Comparison of ENCODE assay signal across 8 cellular contexts in the genomic region with DNA sequence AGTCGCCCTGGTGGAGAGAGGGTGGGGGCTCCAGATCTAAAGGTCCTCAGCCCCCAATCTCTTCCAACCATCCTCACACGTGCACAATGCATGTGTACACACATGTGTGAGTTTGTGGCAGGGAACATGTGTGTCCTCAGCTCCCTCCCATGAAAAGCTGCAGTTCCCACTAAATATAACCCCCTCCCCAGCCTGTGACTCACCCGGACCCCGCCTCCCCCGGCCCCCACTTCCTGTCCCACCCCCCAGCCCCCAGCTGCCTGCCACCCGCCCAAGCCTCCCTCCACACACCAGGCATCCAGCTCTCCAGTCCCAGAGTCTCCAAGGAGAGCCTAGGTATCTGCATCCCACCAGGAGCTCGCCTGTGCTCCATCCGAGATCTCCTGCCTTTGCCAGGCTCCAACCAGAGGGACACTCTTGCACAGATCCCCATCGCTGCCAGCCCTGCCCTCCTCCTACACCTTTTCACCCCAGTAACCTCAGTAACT. TPM values are rescaled to one million over a fixed set of nuclear protein-coding genes. Genes with fewer than 3 reads are reported as not detected.
DNase-seq lines count a peak whose midpoint lies in the region; ATAC-seq, FAIRE-seq and TF ChIP-seq lines count a peak whose summit lies in the region.

No MANE protein-coding gene starts in this region.

- H3K27ac Mint-ChIP-seq in HFFc6: peak overlapping the region; percentile 96

- no peak for FAIRE-seq in A549 (lab: Jason Lieb, UNC)
- no peak for FAIRE-seq in K562 (lab: Jason Lieb, UNC)

- peaks cover 22% of the 10 kb centered on the region for H3K27me3 Mint-ChIP-seq in HFFc6 (ENCODE audit: insufficient read depth)

- peaks cover 4% of the 10 kb centered on the region for H3K79me1 ChIP-seq in mesendoderm (ENCODE audit: low read length)

- peak overlapping the region; percentile 88 for H3K4me3 Mint-ChIP-seq in HFFc6

- CTCF ChIA-PET in A549 (lab: Yijun Ruan, JAX): interaction anchor here (0.6 to 3.7 kb wide), 8 partner anchors 9 to 566 kb away, joined by 3 to 24 read pairs (median 6); a partner anchor contains a TSS
- CTCF ChIA-PET in K562 (lab: Yijun Ruan, JAX; ENCODE audit: low intra/inter-chr PET ratio): no interaction called here

- H3K9me3 ChIP-seq in A549: no peaks in the 10 kb centered on the region
- no peaks in the 10 kb centered on the region for H3K9me3 ChIP-seq in K562 (replicated peaks; ENCODE audit: control insufficient read depth, insufficient read depth, low read depth, low read length)

- H3K56ac ChIP-seq in mesendoderm (ENCODE audit: low read length): peak overlapping the region; percentile 83

- intact Hi-C loops in K562 (cut with micrococcal nuclease): no loop called here

- 0 out of 2 replicates have a peak, but pooled peaks cover under 1% of the 10 kb centered on the region for H4K20me1 ChIP-seq in K562 (replicated peaks; ENCODE audit: control insufficient read depth, insufficient read depth, low read length)

- H3K9ac ChIP-seq in K562 (ENCODE audit: insufficient read depth in 1 of 2, low read depth in 2 of 2, low read length in 2 of 2) (peak overlapping the region; percentile 20 to 82; a peak in 3 of 4 replicates), mesendoderm (ENCODE audit: low read length) (peak overlapping the region; percentile 73)

- peaks cover 75% of the 10 kb centered on the region for H3K4me1 Mint-ChIP-seq in HFFc6 (ENCODE audit: low read depth)

- POLR2A ChIA-PET in A549 (lab: Yijun Ruan, JAX): interaction anchor here (1.1 to 1.2 kb wide), 2 partner anchors 8 to 31 kb away, joined by 3 to 4 read pairs; no protein-coding TSS in a partner anchor
- POLR2A ChIA-PET in K562 (lab: Yijun Ruan, JAX): no interaction called here

- no peak for ATAC-seq in A549
- no peak for ATAC-seq in K562
- ATAC-seq in HG03139 (IDR thresholded peaks at IDR 0.05; ENCODE audit: unreplicated experiment): no peak
- no peak for ATAC-seq in HG02759 (IDR thresholded peaks at IDR 0.05; ENCODE audit: unreplicated experiment)

- TF ChIP-seq POLR2A in A549 (IDR thresholded peaks at IDR 0.05; ENCODE audit: low read length): no peak
- TF ChIP-seq POLR2A in K562 (conservative IDR thresholded peaks at IDR 0.05): no peak

- H2BK15ac ChIP-seq in mesendoderm (replicated peaks; ENCODE audit: low read depth): no peak overlapping the region

- H3K27ac ChIP-seq in A549 (peak overlapping the region in 1 of 2 experiments; percentile 98; a peak in 3 of 6 replicates), K562 (ENCODE audit: extremely low read depth, low read depth, low read length) (peak overlapping the region; percentile 39; the same call in 2 of the 3 replicates), mesendoderm (ENCODE audit: low read depth, low read length) (peak overlapping the region; percentile 69)

- peak overlapping the region; percentile 19; the same call in 1 of the 2 replicates for H2AFZ ChIP-seq in K562 (ENCODE audit: low read depth, low read length)

- H4K8ac ChIP-seq in mesendoderm (ENCODE audit: low read depth, low read length): no peak overlapping the region

- 30% methylated on average over 5 of the region's 9 CpGs for WGBS in A549 (ENCODE audit: missing lambda C conversion rate)
- 23% methylated on average over 6 of the region's 9 CpGs for WGBS in K562 (ENCODE audit: insufficient coverage, low coverage, missing lambda C conversion rate)
- no CpG with 5 or more reads among the region's 9 CpGs for WGBS in mesendoderm (ENCODE audit: extremely low coverage, insufficient coverage, low lambda C conversion rate)

- no TSS peak for BruUV-seq in K562 (replicated peaks; lab: Mats Ljungman, UMichigan)

- no peak overlapping the region for H3K4ac ChIP-seq in mesendoderm (ENCODE audit: low read depth, low read length)

- H3K23ac ChIP-seq in mesendoderm (ENCODE audit: low read length): no peak overlapping the region

- H2AK5ac ChIP-seq in mesendoderm (ENCODE audit: low read length): no peak overlapping the region

- peak overlapping the region; percentile 25 for H2BK5ac ChIP-seq in mesendoderm (ENCODE audit: low read length)

- H3K9me3 Mint-ChIP-seq in HFFc6: no peaks in the 10 kb centered on the region

- no peak for TF ChIP-seq CTCF in A549 (IDR thresholded peaks at IDR 0.05)
- no peak for TF ChIP-seq CTCF in HFFc6 (IDR thresholded peaks at IDR 0.05)
- no peak for TF ChIP-seq CTCF in K562 (IDR thresholded peaks at IDR 0.05 in 2 of 3, conservative IDR thresholded peaks at IDR 0.05 in 1 of 3; ENCODE audit: insufficient read depth in 2 of 3, low read depth in 1 of 3, low read length in 3 of 3)

- H4K5ac ChIP-seq in mesendoderm (ENCODE audit: low read length): no peak overlapping the region

- peaks cover 49% of the 10 kb centered on the region for H3K79me2 ChIP-seq in K562 (ENCODE audit: control insufficient read depth, insufficient read depth, low read length)
- peaks cover 17% of the 10 kb centered on the region for H3K79me2 ChIP-seq in mesendoderm (ENCODE audit: control insufficient read depth, insufficient read depth, low read length)

- peak overlapping the region; percentile 96 for H3K4me2 ChIP-seq in A549
- peak overlapping the region; percentile 85 for H3K4me2 ChIP-seq in K562 (ENCODE audit: insufficient read depth, low read length)
- H3K4me2 ChIP-seq in mesendoderm (ENCODE audit: low read length): peak overlapping the region; percentile 87

- DNase-seq in A549 (ENCODE audit: low read depth in 1 of 2, low spot score in 1 of 2): peak in 1 of 2 experiments; percentile 41
- no peak for DNase-seq in HFFc6
- peak in 1 of 4 experiments; percentile 40 for DNase-seq in K562 (ENCODE audit: extremely low read depth in 1 of 4, low spot score in 3 of 4)
- peak; percentile 82 for DNase-seq in mesendoderm
- no peak for DNase-seq in NCI-H1930 (lab: John Stamatoyannopoulos, UW)
- no peak for DNase-seq in SKM-1 treated with dmso at 0.1 percent for 144 hours (lab: John Stamatoyannopoulos, UW; ENCODE audit: unreplicated experiment)

- no peak for TF ChIP-seq EP300 in A549 (IDR thresholded peaks at IDR 0.05)
- TF ChIP-seq EP300 in K562 (IDR thresholded peaks at IDR 0.05; ENCODE audit: low read length): no peak

- no peak for TF ChIP-seq RAD21 in A549 (conservative IDR thresholded peaks at IDR 0.05 in 1 of 2, IDR thresholded peaks at IDR 0.05 in 1 of 2)
- no peak for TF ChIP-seq RAD21 in K562 (CRISPR knock-in tag; conservative IDR thresholded peaks at IDR 0.05 in 1 of 2, IDR thresholded peaks at IDR 0.05 in 1 of 2)

- H3K36me3 Mint-ChIP-seq in HFFc6 (ENCODE audit: low read depth): peaks cover 13% of the 10 kb centered on the region

- peak overlapping the region; percentile 32 for H3K18ac ChIP-seq in mesendoderm (ENCODE audit: low read length)

- H2BK120ac ChIP-seq in mesendoderm (ENCODE audit: low read depth, low read length): no peak overlapping the region

- H3K27me3 ChIP-seq in K562 (ENCODE audit: control insufficient read depth in 2 of 2, insufficient read depth in 2 of 2, low read length in 2 of 2) (no peaks in the 10 kb centered on the region), mesendoderm (ENCODE audit: insufficient read depth, low read length, poor library complexity) (no peaks in the 10 kb centered on the region)

- H3K36me3 ChIP-seq in K562 (ENCODE audit: control insufficient read depth, insufficient read depth, low read length) (peaks cover 3% of the 10 kb centered on the region; the same call in 2 of the 3 replicates), mesendoderm (ENCODE audit: control insufficient read depth, insufficient read depth, low read length) (no peaks in the 10 kb centered on the region)

- H3K9me1 ChIP-seq in K562 (ENCODE audit: control insufficient read depth, insufficient read depth, low read length): peaks cover 3% of the 10 kb centered on the region

- H3K4me1 ChIP-seq in A549: peaks cover 46% of the 10 kb centered on the region
- H3K4me1 ChIP-seq in K562 (replicated peaks in 1 of 2; ENCODE audit: control insufficient read depth in 2 of 2, insufficient read depth in 2 of 2, low read length in 2 of 2): peaks cover 34 to 53% of the 10 kb centered on the region in 2 experiments
- peaks cover 20% of the 10 kb centered on the region for H3K4me1 ChIP-seq in mesendoderm (ENCODE audit: control insufficient read depth, low read depth, low read length)

- in situ Hi-C loops in K562 (cut with MboI): no loop called here

- H3K4me3 ChIP-seq in A549 (no peak overlapping the region), K562 (peak overlapping the region; percentile 44), mesendoderm (ENCODE audit: low read length) (no peak overlapping the region)

RNA-seq across cellular contexts. Expression of a gene that starts 3.9 kb away (rescaled TPM):
- 8.3 and 9.2 TPM in 2 replicates for polyA plus RNA-seq in A549 (2011; rRNA removed)
- polyA plus RNA-seq in A549 (2012; cell fraction: cytosol; rRNA removed): 10.9 and 12.1 TPM in 2 replicates
- polyA plus RNA-seq in A549 (2012; cell fraction: nucleus; rRNA removed): 29.1 and 29.3 TPM in 2 replicates
- polyA plus RNA-seq in A549 (2017; fragmentation: RNase III; extraction: RNeasy Plus Mini Kit Qiagen cat#74134 plus additional on column Dnase treatment): 16.1 to 22.6 TPM (median 21.3 TPM) in 3 replicates
- polyA minus RNA-seq in A549 (2011; rRNA and poly(A)+ RNA removed): 10.5 and 12.4 TPM in 2 replicates
- 10 to 100 TPM; 27.8 to 34.3 (median 28.1) TPM for total RNA-seq in HFFc6 (2021; fragmentation: NEBNext Ultra II Directional; extraction: Animal tissue kit (Norgen Biotek cat#: 25700))
- total RNA-seq in K562 (2011; cell fraction: chromatin; rRNA removed; ENCODE audit: low replicate concordance): 43.5 and 75.5 TPM in 2 replicates
- 21.5 and 23.8 TPM in 2 replicates for total RNA-seq in K562 (2011; cell fraction: nucleolus; rRNA removed)
- 31.9 and 46.3 TPM in 2 replicates for total RNA-seq in K562 (2011; cell fraction: nucleoplasm; rRNA removed)
- 4.1 and 4.9 TPM in 2 replicates for total RNA-seq in K562 (2014; rRNA removed)
- total RNA-seq in K562 (2014; rRNA removed; fragmentation: Illumina TruSeq; extraction: Trizol): 2.2 and 3.1 TPM in 2 replicates
- 4.0 and 4.1 TPM in 2 replicates for total RNA-seq in K562 (2015; rRNA removed; fragmentation: Illumina TruSeq; extraction: Trizol)
- 8.8 and 12.0 TPM in 2 replicates for total RNA-seq in K562 (2021)
- 4.6 and 9.8 TPM in 2 replicates for polyA plus RNA-seq in K562 (2011; rRNA removed)
- 4.1 and 4.3 TPM in 2 replicates for polyA plus RNA-seq in K562 (2011; cell fraction: cytosol; rRNA removed)
- 29.5 and 39.7 TPM in 2 replicates for polyA plus RNA-seq in K562 (2011; cell fraction: nucleus; rRNA removed)
- polyA plus RNA-seq in K562 (2012): 11.6 and 11.9 TPM in 2 replicates
- polyA plus RNA-seq in K562 (2014; fragmentation: Illumina TruSeq; extraction: Trizol): 6.3 and 7.8 TPM in 2 replicates
- under 1 TPM; 0.03 to 0.07 TPM for polyA plus RNA-seq in K562 (2014; fragmentation: Nextera tagmentation; extraction: Ambion mirVana)
- 6.6 and 8.5 TPM in 2 replicates for polyA plus RNA-seq in K562 (2014; rRNA removed)
- 4.0 and 5.2 TPM in 2 replicates for polyA minus RNA-seq in K562 (2011; rRNA and poly(A)+ RNA removed)
- 4.9 and 5.7 TPM in 2 replicates for polyA minus RNA-seq in K562 (2011; cell fraction: cytosol; rRNA and poly(A)+ RNA removed)
- 7.0 and 8.4 TPM in 2 replicates for polyA minus RNA-seq in K562 (2011; cell fraction: nucleus; rRNA and poly(A)+ RNA removed)
- polyA plus RNA-seq in mesendoderm (2013, experiment 1 of 2): 15.9 TPM
- polyA plus RNA-seq in mesendoderm (2013, experiment 2 of 2): 14.2 TPM

RNA-seq across cellular contexts. Expression of a gene that starts 4.0 kb away (rescaled TPM):
- polyA plus RNA-seq in A549 (2011; rRNA removed) (238 and 288 TPM in 2 replicates), A549 (2017; fragmentation: RNase III; extraction: RNeasy Plus Mini Kit Qiagen cat#74134 plus additional on column Dnase treatment) (392 to 429 TPM (median 425 TPM) in 3 replicates), K562 (2011; rRNA removed) (261 and 459 TPM in 2 replicates), K562 (2014; fragmentation: Illumina TruSeq; extraction: Trizol) (241 and 269 TPM in 2 replicates), K562 (2014; fragmentation: Nextera tagmentation; extraction: Ambion mirVana) (10 to 100 TPM; 25.5 to 46.2 TPM), K562 (2014; rRNA removed) (376 and 449 TPM in 2 replicates)
- 382 and 426 TPM in 2 replicates for polyA plus RNA-seq in A549 (2012; cell fraction: cytosol; rRNA removed)
- 3,030 and 3,491 TPM in 2 replicates for polyA plus RNA-seq in A549 (2012; cell fraction: nucleus; rRNA removed)
- 239 and 248 TPM in 2 replicates for polyA minus RNA-seq in A549 (2011; rRNA and poly(A)+ RNA removed)
- 100 to 1,000 TPM; 378 to 463 (median 405) TPM for total RNA-seq in HFFc6 (2021; fragmentation: NEBNext Ultra II Directional; extraction: Animal tissue kit (Norgen Biotek cat#: 25700))
- 1,164 and 2,824 TPM in 2 replicates for total RNA-seq in K562 (2011; cell fraction: chromatin; rRNA removed; ENCODE audit: low replicate concordance)
- 1,687 and 1,801 TPM in 2 replicates for total RNA-seq in K562 (2011; cell fraction: nucleolus; rRNA removed)
- 1,262 and 1,361 TPM in 2 replicates for total RNA-seq in K562 (2011; cell fraction: nucleoplasm; rRNA removed)
- total RNA-seq in K562 (2014; rRNA removed) (214 and 235 TPM in 2 replicates), K562 (2014; rRNA removed; fragmentation: Illumina TruSeq; extraction: Trizol) (87.0 and 117 TPM in 2 replicates), K562 (2015; rRNA removed; fragmentation: Illumina TruSeq; extraction: Trizol) (180 and 194 TPM in 2 replicates), K562 (2021) (283 and 313 TPM in 2 replicates)
- 206 and 297 TPM in 2 replicates for polyA plus RNA-seq in K562 (2011; cell fraction: cytosol; rRNA removed)
- 4,218 and 4,978 TPM in 2 replicates for polyA plus RNA-seq in K562 (2011; cell fraction: nucleus; rRNA removed)
- polyA plus RNA-seq in K562 (2012): 380 and 644 TPM in 2 replicates
- 93.6 and 95.1 TPM in 2 replicates for polyA minus RNA-seq in K562 (2011; rRNA and poly(A)+ RNA removed)
- 82.1 and 82.9 TPM in 2 replicates for polyA minus RNA-seq in K562 (2011; cell fraction: cytosol; rRNA and poly(A)+ RNA removed)
- polyA minus RNA-seq in K562 (2011; cell fraction: nucleus; rRNA and poly(A)+ RNA removed): 363 and 519 TPM in 2 replicates
- 129 TPM for polyA plus RNA-seq in mesendoderm (2013, experiment 1 of 2)
- polyA plus RNA-seq in mesendoderm (2013, experiment 2 of 2): 129 TPM

RNA-seq across cellular contexts. Expression of a gene that starts 18.6 kb away (rescaled TPM):
- polyA plus RNA-seq in A549 (2011; rRNA removed) (5.7 and 9.6 TPM in 2 replicates), A549 (2017; fragmentation: RNase III; extraction: RNeasy Plus Mini Kit Qiagen cat#74134 plus additional on column Dnase treatment) (30.7 to 40.4 TPM (median 37.7 TPM) in 3 replicates), K562 (2011; rRNA removed) (3.9 and 7.2 TPM in 2 replicates), K562 (2014; fragmentation: Illumina TruSeq; extraction: Trizol) (34.0 and 35.5 TPM in 2 replicates), K562 (2014; fragmentation: Nextera tagmentation; extraction: Ambion mirVana) (1 to 10 TPM; 1.3 TPM), K562 (2014; rRNA removed) (25.8 and 28.5 TPM in 2 replicates)
- polyA plus RNA-seq in A549 (2012; cell fraction: cytosol; rRNA removed): 6.5 and 9.2 TPM in 2 replicates
- 13.8 and 22.3 TPM in 2 replicates for polyA plus RNA-seq in A549 (2012; cell fraction: nucleus; rRNA removed)
- 27.8 and 36.3 TPM in 2 replicates for polyA minus RNA-seq in A549 (2011; rRNA and poly(A)+ RNA removed)
- 10 to 100 TPM; 24.9 to 29.1 (median 27.0) TPM for total RNA-seq in HFFc6 (2021; fragmentation: NEBNext Ultra II Directional; extraction: Animal tissue kit (Norgen Biotek cat#: 25700))
- 108 and 173 TPM in 2 replicates for total RNA-seq in K562 (2011; cell fraction: chromatin; rRNA removed; ENCODE audit: low replicate concordance)
- 80.7 and 98.4 TPM in 2 replicates for total RNA-seq in K562 (2011; cell fraction: nucleolus; rRNA removed)
- total RNA-seq in K562 (2011; cell fraction: nucleoplasm; rRNA removed): 85.2 and 125 TPM in 2 replicates
- total RNA-seq in K562 (2014; rRNA removed) (39.1 and 42.9 TPM in 2 replicates), K562 (2014; rRNA removed; fragmentation: Illumina TruSeq; extraction: Trizol) (10.7 and 12.0 TPM in 2 replicates), K562 (2015; rRNA removed; fragmentation: Illumina TruSeq; extraction: Trizol) (24.3 and 25.9 TPM in 2 replicates), K562 (2021) (44.6 and 49.5 TPM in 2 replicates)
- 6.9 and 7.1 TPM in 2 replicates for polyA plus RNA-seq in K562 (2011; cell fraction: cytosol; rRNA removed)
- polyA plus RNA-seq in K562 (2011; cell fraction: nucleus; rRNA removed): 34.8 and 49.0 TPM in 2 replicates
- 45.7 and 51.8 TPM in 2 replicates for polyA plus RNA-seq in K562 (2012)
- 11.9 and 13.2 TPM in 2 replicates for polyA minus RNA-seq in K562 (2011; rRNA and poly(A)+ RNA removed)
- 9.1 and 20.8 TPM in 2 replicates for polyA minus RNA-seq in K562 (2011; cell fraction: cytosol; rRNA and poly(A)+ RNA removed)
- polyA minus RNA-seq in K562 (2011; cell fraction: nucleus; rRNA and poly(A)+ RNA removed): 30.4 and 34.9 TPM in 2 replicates
- polyA plus RNA-seq in mesendoderm (2013, experiment 1 of 2): 25.9 TPM
- 25.1 TPM for polyA plus RNA-seq in mesendoderm (2013, experiment 2 of 2)

RNA-seq across cellular contexts. Expression of a gene that starts 23.6 kb away (rescaled TPM):
- polyA plus RNA-seq in A549 (2011; rRNA removed): 52.1 and 61.2 TPM in 2 replicates
- polyA plus RNA-seq in A549 (2012; cell fraction: cytosol; rRNA removed): 43.2 and 48.2 TPM in 2 replicates
- polyA plus RNA-seq in A549 (2012; cell fraction: nucleus; rRNA removed): 28.6 and 32.6 TPM in 2 replicates
- 70.9 to 80.2 TPM (median 79.1 TPM) in 3 replicates for polyA plus RNA-seq in A549 (2017; fragmentation: RNase III; extraction: RNeasy Plus Mini Kit Qiagen cat#74134 plus additional on column Dnase treatment)
- polyA minus RNA-seq in A549 (2011; rRNA and poly(A)+ RNA removed): 66.5 and 74.4 TPM in 2 replicates
- 10 to 100 TPM; 57.0 to 75.0 (median 68.2) TPM for total RNA-seq in HFFc6 (2021; fragmentation: NEBNext Ultra II Directional; extraction: Animal tissue kit (Norgen Biotek cat#: 25700))
- total RNA-seq in K562 (2011; cell fraction: chromatin; rRNA removed; ENCODE audit: low replicate concordance): 21.4 and 38.4 TPM in 2 replicates
- total RNA-seq in K562 (2011; cell fraction: nucleolus; rRNA removed): 20.0 and 20.1 TPM in 2 replicates
- 23.5 and 23.7 TPM in 2 replicates for total RNA-seq in K562 (2011; cell fraction: nucleoplasm; rRNA removed)
- 39.0 and 49.9 TPM in 2 replicates for total RNA-seq in K562 (2014; rRNA removed)
- total RNA-seq in K562 (2014; rRNA removed; fragmentation: Illumina TruSeq; extraction: Trizol): 27.8 and 28.1 TPM in 2 replicates
- total RNA-seq in K562 (2015; rRNA removed; fragmentation: Illumina TruSeq; extraction: Trizol): 50.1 and 51.1 TPM in 2 replicates
- total RNA-seq in K562 (2021): 33.7 and 38.6 TPM in 2 replicates
- 25.0 and 32.7 TPM in 2 replicates for polyA plus RNA-seq in K562 (2011; rRNA removed)
- 20.0 and 33.8 TPM in 2 replicates for polyA plus RNA-seq in K562 (2011; cell fraction: cytosol; rRNA removed)
- 16.8 and 28.4 TPM in 2 replicates for polyA plus RNA-seq in K562 (2011; cell fraction: nucleus; rRNA removed)
- 27.6 and 38.6 TPM in 2 replicates for polyA plus RNA-seq in K562 (2012)
- 53.1 and 87.5 TPM in 2 replicates for polyA plus RNA-seq in K562 (2014; fragmentation: Illumina TruSeq; extraction: Trizol)
- polyA plus RNA-seq in K562 (2014; fragmentation: Nextera tagmentation; extraction: Ambion mirVana): 1 to 10 TPM; 7.4 TPM
- 34.1 and 36.1 TPM in 2 replicates for polyA plus RNA-seq in K562 (2014; rRNA removed)
- 20.2 and 26.4 TPM in 2 replicates for polyA minus RNA-seq in K562 (2011; rRNA and poly(A)+ RNA removed)
- 14.2 and 19.9 TPM in 2 replicates for polyA minus RNA-seq in K562 (2011; cell fraction: cytosol; rRNA and poly(A)+ RNA removed)
- polyA minus RNA-seq in K562 (2011; cell fraction: nucleus; rRNA and poly(A)+ RNA removed): 7.1 and 10.6 TPM in 2 replicates
- polyA plus RNA-seq in mesendoderm (2013, experiment 1 of 2): 80.4 TPM
- 80.7 TPM for polyA plus RNA-seq in mesendoderm (2013, experiment 2 of 2)

RNA-seq across cellular contexts. Expression of a gene that starts 26.6 kb away (rescaled TPM):
- 399 and 502 TPM in 2 replicates for polyA plus RNA-seq in A549 (2011; rRNA removed)
- 329 and 360 TPM in 2 replicates for polyA plus RNA-seq in A549 (2012; cell fraction: cytosol; rRNA removed)
- polyA plus RNA-seq in A549 (2012; cell fraction: nucleus; rRNA removed): 93.2 and 184 TPM in 2 replicates
- 431 to 510 TPM (median 504 TPM) in 3 replicates for polyA plus RNA-seq in A549 (2017; fragmentation: RNase III; extraction: RNeasy Plus Mini Kit Qiagen cat#74134 plus additional on column Dnase treatment)
- 305 and 331 TPM in 2 replicates for polyA minus RNA-seq in A549 (2011; rRNA and poly(A)+ RNA removed)
- 100 to 1,000 TPM; 399 to 470 (median 426) TPM for total RNA-seq in HFFc6 (2021; fragmentation: NEBNext Ultra II Directional; extraction: Animal tissue kit (Norgen Biotek cat#: 25700))
- 24.6 and 29.6 TPM in 2 replicates for total RNA-seq in K562 (2011; cell fraction: chromatin; rRNA removed; ENCODE audit: low replicate concordance)
- total RNA-seq in K562 (2011; cell fraction: nucleolus; rRNA removed): 22.9 and 27.7 TPM in 2 replicates
- total RNA-seq in K562 (2011; cell fraction: nucleoplasm; rRNA removed): 36.2 and 50.7 TPM in 2 replicates
- 47.5 and 75.8 TPM in 2 replicates for total RNA-seq in K562 (2014; rRNA removed)
- 104 and 117 TPM in 2 replicates for total RNA-seq in K562 (2014; rRNA removed; fragmentation: Illumina TruSeq; extraction: Trizol)
- 114 TPM in 2 replicates for total RNA-seq in K562 (2015; rRNA removed; fragmentation: Illumina TruSeq; extraction: Trizol)
- total RNA-seq in K562 (2021): 152 and 155 TPM in 2 replicates
- polyA plus RNA-seq in K562 (2011; rRNA removed): 152 and 170 TPM in 2 replicates
- 165 and 263 TPM in 2 replicates for polyA plus RNA-seq in K562 (2011; cell fraction: cytosol; rRNA removed)
- polyA plus RNA-seq in K562 (2011; cell fraction: nucleus; rRNA removed): 57.4 and 88.4 TPM in 2 replicates
- 192 and 504 TPM in 2 replicates for polyA plus RNA-seq in K562 (2012)
- polyA plus RNA-seq in K562 (2014; fragmentation: Illumina TruSeq; extraction: Trizol): 309 and 373 TPM in 2 replicates
- 100 to 1,000 TPM; 246 to 279 TPM for polyA plus RNA-seq in K562 (2014; fragmentation: Nextera tagmentation; extraction: Ambion mirVana)
- polyA plus RNA-seq in K562 (2014; rRNA removed): 130 and 135 TPM in 2 replicates
- polyA minus RNA-seq in K562 (2011; rRNA and poly(A)+ RNA removed): 102 and 103 TPM in 2 replicates
- 54.3 and 65.2 TPM in 2 replicates for polyA minus RNA-seq in K562 (2011; cell fraction: cytosol; rRNA and poly(A)+ RNA removed)
- polyA minus RNA-seq in K562 (2011; cell fraction: nucleus; rRNA and poly(A)+ RNA removed): 10.8 and 28.3 TPM in 2 replicates
- polyA plus RNA-seq in mesendoderm (2013, experiment 1 of 2): 386 TPM
- 384 TPM for polyA plus RNA-seq in mesendoderm (2013, experiment 2 of 2)
